10 cellular contexts compared by ENCODE assay signal in genomic region chr9:33506626-33507370, GRCh38. TPM values are rescaled to one million over a fixed set of nuclear protein-coding genes. Genes with fewer than 3 reads are reported as not detected.
DNase-seq lines count a peak whose midpoint lies in the region; ATAC-seq, FAIRE-seq and TF ChIP-seq lines count a peak whose summit lies in the region.
"Had no signal": no experiment of that assay in that cellular context is flagged by ENCODE, and none has a peak within 500 bp of the region (broad histone marks: within the 10 kb centered on the region; RNA-seq: fewer than 3 reads in every experiment).

No MANE protein-coding gene starts in this region.

- H3K9me3 Mint-ChIP-seq in activated naive CD8-positive, alpha-beta T cell treated with anti-CD3 and anti-CD28 coated beads for 36 hours = no peaks in the 10 kb centered on the region
- H3K9me3 Mint-ChIP-seq: T-helper 1 cell treated with Interleukin-12 subunit alpha and Interleukin-12 subunit beta and Interleukin-4 antibody, amounts not matched to agents 30 μg/mL and 1 μg/mL, for 36 hours had no signal

- peak overlapping the region; percentile 36; the same call in 1 of the 2 replicates for H3K4me2 ChIP-seq in HepG2 (ENCODE audit: low read depth, low read length)

- no peak overlapping the region for H3K9ac ChIP-seq in HepG2 (ENCODE audit: insufficient read depth, low read depth, low read length)

- peaks cover 13% of the 10 kb centered on the region for H3K4me1 Mint-ChIP-seq in activated naive CD8-positive, alpha-beta T cell treated with anti-CD3 and anti-CD28 coated beads for 36 hours

- no peak for TF ChIP-seq RAD21 in HepG2 (CRISPR knock-in tag; IDR thresholded peaks at IDR 0.05)

- 19% methylated on average over 7 of the region's 7 CpGs for WGBS in HepG2 (ENCODE audit: low lambda C conversion rate)

- peaks cover 7% of the 10 kb centered on the region for H3K27me3 Mint-ChIP-seq in activated naive CD8-positive, alpha-beta T cell treated with anti-CD3 and anti-CD28 coated beads for 36 hours

- intact Hi-C loops in HepG2 (cut with micrococcal nuclease; ENCODE audit: unreplicated experiment) = no loop called here
- intact Hi-C loops in Right ventricle myocardium superior (cut with DNase I) = no loop called here
- intact Hi-C loops in ascending aorta (cut with DNase I) = no loop called here

- no peak for TF ChIP-seq EP300 in HepG2 (IDR thresholded peaks at IDR 0.05; ENCODE audit: low read depth in 2 of 2, low read length in 2 of 2)
- no peak for TF ChIP-seq EP300 in HepG2 (CRISPR knock-in tag; IDR thresholded peaks at IDR 0.05; ENCODE audit: borderline replicate concordance)

- no peak for FAIRE-seq in HepG2 (lab: Jason Lieb, UNC)

- H3K27ac Mint-ChIP-seq in activated naive CD8-positive, alpha-beta T cell treated with anti-CD3 and anti-CD28 coated beads for 36 hours = no peak overlapping the region
- H3K27ac Mint-ChIP-seq: T-helper 1 cell treated with Interleukin-12 subunit alpha and Interleukin-12 subunit beta and Interleukin-4 antibody, amounts not matched to agents 30 μg/mL and 1 μg/mL, for 36 hours had no signal

- H2AFZ ChIP-seq in HepG2 (ENCODE audit: low read length) = peak overlapping the region; percentile 52

- BruUV-seq in HepG2 (replicated peaks; lab: Mats Ljungman, UMichigan) = no TSS peak

- H3K27me3 ChIP-seq in HepG2 (ENCODE audit: control insufficient read depth in 1 of 2, insufficient read depth in 2 of 2, low read length in 2 of 2) = no peaks in the 10 kb centered on the region; a peak in 1 of 5 replicates
- H3K27me3 ChIP-seq in ascending aorta = no peaks in the 10 kb centered on the region

- no peaks in the 10 kb centered on the region for H3K36me3 ChIP-seq in HepG2 (replicated peaks in 1 of 2; ENCODE audit: control insufficient read depth in 1 of 2, insufficient read depth in 2 of 2, low read length in 2 of 2)
- H3K36me3 ChIP-seq in ascending aorta = no peaks in the 10 kb centered on the region

- H3K4me1 ChIP-seq in HepG2 (ENCODE audit: insufficient read depth, low read length) = peaks cover 11% of the 10 kb centered on the region
- no peaks in the 10 kb centered on the region for H3K4me1 ChIP-seq in ascending aorta

- H3K9me3 ChIP-seq in HepG2 (ENCODE audit: low read length) (no peaks in the 10 kb centered on the region), ascending aorta (no peaks in the 10 kb centered on the region)

- H3K27ac ChIP-seq in HepG2 (ENCODE audit: extremely low read length, insufficient read depth, low read length) (no peak overlapping the region), ascending aorta (no peak overlapping the region)

- no peak for TF ChIP-seq CTCF in HepG2 (CRISPR knock-in tag; IDR thresholded peaks at IDR 0.05)
- TF ChIP-seq CTCF in ascending aorta (IDR thresholded peaks at IDR 0.05) = no peak

- in situ Hi-C loops in HepG2 (cut with HindIII; ENCODE audit: extremely low pct_ligation_motif_present, low pct_unique_long_range_greater_than_20kb) = no loop called here

- POLR2A ChIA-PET in HepG2 (lab: Yijun Ruan, JAX) = no interaction called here

- no peak overlapping the region for H3K4me3 Mint-ChIP-seq in activated naive CD8-positive, alpha-beta T cell treated with anti-CD3 and anti-CD28 coated beads for 36 hours
- H3K4me3 Mint-ChIP-seq: T-helper 1 cell treated with Interleukin-12 subunit alpha and Interleukin-12 subunit beta and Interleukin-4 antibody, amounts not matched to agents 30 μg/mL and 1 μg/mL, for 36 hours had no signal

- H3K4me3 ChIP-seq in HepG2 (replicated peaks in 1 of 3; ENCODE audit: insufficient read depth in 1 of 3, low read depth in 2 of 3, low read length in 3 of 3) = no peak overlapping the region
- H3K4me3 ChIP-seq in ascending aorta = no peak overlapping the region

- DNase-seq in A172 (ENCODE audit: low spot score) (peak; percentile 95), HCEC 1CT (peak; percentile 96), HepG2 (ENCODE audit: low spot score) (peak; percentile 31), NCI-H345 treated with DMSO at 0.1 percent for 48 hours (lab: John Stamatoyannopoulos, UW; ENCODE audit: unreplicated experiment) (no peak), Right ventricle myocardium superior (no peak), retina (no peak), ascending aorta (ENCODE audit: low spot score in 2 of 2) (no peak)
- peak; percentile 8 for DNase-seq in activated naive CD8-positive, alpha-beta T cell treated with anti-CD3 and anti-CD28 coated beads for 36 hours
- DNase-seq: stimulated activated naive CD4-positive, alpha-beta T cell treated with Interleukin-2 at 50 U/mL for 16 hours had no signal

- CTCF ChIA-PET in HepG2 (lab: Yijun Ruan, JAX; ENCODE audit: low intra/inter-chr PET ratio, low total read pairs) = no interaction called here

- no peak for ATAC-seq in HepG2
- no peak for ATAC-seq in Right ventricle myocardium superior (ENCODE audit: poor library complexity)

- no peaks in the 10 kb centered on the region for H3K36me3 Mint-ChIP-seq in activated naive CD8-positive, alpha-beta T cell treated with anti-CD3 and anti-CD28 coated beads for 36 hours

- no peaks in the 10 kb centered on the region for H3K79me2 ChIP-seq in HepG2 (ENCODE audit: insufficient read depth, low read length)

- no peak for TF ChIP-seq POLR2A in HepG2 (IDR thresholded peaks at IDR 0.05; ENCODE audit: insufficient read depth in 1 of 2, low read depth in 2 of 2, low read length in 2 of 2)

- no peaks in the 10 kb centered on the region for H4K20me1 ChIP-seq in HepG2 (ENCODE audit: insufficient read depth, low read length)

RNA-seq across cellular contexts. Expression of gene ANKRD18B, which starts 17.3 kb away (rescaled TPM):
- total RNA-seq in A172 (2014; rRNA removed; shearing (Covaris generic)) = 10.6 and 12.6 TPM in 2 replicates
- total RNA-seq in activated naive CD8-positive, alpha-beta T cell treated with anti-CD3 and anti-CD28 coated beads for 36 hours = under 1 TPM; 0.14 to 0.56 TPM
- total RNA-seq in HepG2 (2016; rRNA removed; fragmentation: Illumina TruSeq; extraction: Trizol) (1.2 and 1.4 TPM in 2 replicates), Right ventricle myocardium superior (not detected), ascending aorta (not detected)
- total RNA-seq in HepG2 (2016; cell fraction: cytosol; rRNA removed; fragmentation: Illumina TruSeq; extraction: Trizol; ENCODE audit: low read depth) = not detected in 2 replicates
- 0.36 and 0.61 TPM in 2 replicates for total RNA-seq in HepG2 (2016; cell fraction: insoluble cytoplasmic fraction; rRNA removed; fragmentation: Illumina TruSeq; extraction: Trizol)
- total RNA-seq in HepG2 (2016; cell fraction: membrane; rRNA removed; fragmentation: Illumina TruSeq; extraction: Trizol) = 0.34 TPM in 1 of 2 replicates, not detected in the other
- total RNA-seq in HepG2 (2016; cell fraction: nucleus; rRNA removed; fragmentation: Illumina TruSeq; extraction: Trizol) = 1.5 and 1.6 TPM in 2 replicates
- polyA plus RNA-seq in HepG2 (2011; rRNA removed) = 0.57 and 0.65 TPM in 2 replicates
- polyA plus RNA-seq in HepG2 (2011; cell fraction: cytosol; rRNA removed) = 0.30 TPM in 1 of 2 replicates, not detected in the other
- 1.0 and 1.3 TPM in 2 replicates for polyA plus RNA-seq in HepG2 (2011; cell fraction: nucleus; rRNA removed)
- 0.57 TPM in 1 of 2 replicates, not detected in the other for polyA plus RNA-seq in HepG2 (2012)
- polyA plus RNA-seq in HepG2 (2016; cell fraction: cytosol; fragmentation: Illumina TruSeq; extraction: Trizol; ENCODE audit: low read depth) = not detected in 2 replicates
- 0.45 and 0.58 TPM in 2 replicates for polyA plus RNA-seq in HepG2 (2016; cell fraction: insoluble cytoplasmic fraction; fragmentation: Illumina TruSeq; extraction: Trizol; ENCODE audit: low read depth)
- not detected in 2 replicates for polyA plus RNA-seq in HepG2 (2016; cell fraction: membrane; fragmentation: Illumina TruSeq; extraction: Trizol; ENCODE audit: low read depth)
- 0.96 and 1.1 TPM in 2 replicates for polyA plus RNA-seq in HepG2 (2016; cell fraction: nucleus; fragmentation: Illumina TruSeq; extraction: Trizol; ENCODE audit: insufficient read depth, low read depth)
- polyA minus RNA-seq in HepG2 (2011; rRNA and poly(A)+ RNA removed; ENCODE audit: low replicate concordance) = 13.4 TPM in 1 of 2 replicates, not detected in the other
- polyA minus RNA-seq in HepG2 (2011; cell fraction: cytosol; rRNA and poly(A)+ RNA removed) = not detected in 2 replicates
- 2.6 and 5.5 TPM in 2 replicates for polyA minus RNA-seq in HepG2 (2011; cell fraction: nucleus; rRNA and poly(A)+ RNA removed)

RNA-seq across cellular contexts. Expression of gene NOL6, which starts 33.1 kb away (rescaled TPM):
- total RNA-seq in A172 (2014; rRNA removed; shearing (Covaris generic)) = 27.0 and 28.1 TPM in 2 replicates
- 10 to 100 TPM; 80.8 to 82.2 TPM for total RNA-seq in activated naive CD8-positive, alpha-beta T cell treated with anti-CD3 and anti-CD28 coated beads for 36 hours
- total RNA-seq in HepG2 (2016; rRNA removed; fragmentation: Illumina TruSeq; extraction: Trizol) = 28.6 and 30.2 TPM in 2 replicates
- 2.8 and 3.9 TPM in 2 replicates for total RNA-seq in HepG2 (2016; cell fraction: cytosol; rRNA removed; fragmentation: Illumina TruSeq; extraction: Trizol; ENCODE audit: low read depth)
- total RNA-seq in HepG2 (2016; cell fraction: insoluble cytoplasmic fraction; rRNA removed; fragmentation: Illumina TruSeq; extraction: Trizol) = 22.1 and 31.4 TPM in 2 replicates
- 9.8 and 10.2 TPM in 2 replicates for total RNA-seq in HepG2 (2016; cell fraction: membrane; rRNA removed; fragmentation: Illumina TruSeq; extraction: Trizol)
- 23.4 and 29.5 TPM in 2 replicates for total RNA-seq in HepG2 (2016; cell fraction: nucleus; rRNA removed; fragmentation: Illumina TruSeq; extraction: Trizol)
- polyA plus RNA-seq in HepG2 (2011; rRNA removed) = 17.0 and 23.0 TPM in 2 replicates
- polyA plus RNA-seq in HepG2 (2011; cell fraction: cytosol; rRNA removed) = 9.7 and 9.8 TPM in 2 replicates
- 48.7 and 50.3 TPM in 2 replicates for polyA plus RNA-seq in HepG2 (2011; cell fraction: nucleus; rRNA removed)
- polyA plus RNA-seq in HepG2 (2012) = 14.2 and 17.1 TPM in 2 replicates
- 2.5 and 2.9 TPM in 2 replicates for polyA plus RNA-seq in HepG2 (2016; cell fraction: cytosol; fragmentation: Illumina TruSeq; extraction: Trizol; ENCODE audit: low read depth)
- polyA plus RNA-seq in HepG2 (2016; cell fraction: insoluble cytoplasmic fraction; fragmentation: Illumina TruSeq; extraction: Trizol; ENCODE audit: low read depth) = 22.0 and 27.2 TPM in 2 replicates
- polyA plus RNA-seq in HepG2 (2016; cell fraction: membrane; fragmentation: Illumina TruSeq; extraction: Trizol; ENCODE audit: low read depth) = 5.3 and 7.6 TPM in 2 replicates
- 49.3 and 51.6 TPM in 2 replicates for polyA plus RNA-seq in HepG2 (2016; cell fraction: nucleus; fragmentation: Illumina TruSeq; extraction: Trizol; ENCODE audit: insufficient read depth, low read depth)
- polyA minus RNA-seq in HepG2 (2011; rRNA and poly(A)+ RNA removed; ENCODE audit: low replicate concordance) = 38.5 and 95.8 TPM in 2 replicates
- 10.8 and 11.3 TPM in 2 replicates for polyA minus RNA-seq in HepG2 (2011; cell fraction: cytosol; rRNA and poly(A)+ RNA removed)
- 26.0 and 29.8 TPM in 2 replicates for polyA minus RNA-seq in HepG2 (2011; cell fraction: nucleus; rRNA and poly(A)+ RNA removed)
- total RNA-seq in Right ventricle myocardium superior = 13.0 TPM
- total RNA-seq in ascending aorta = 28.6 TPM

RNA-seq across cellular contexts. Expression of gene AQP3, which starts 59.4 kb away (rescaled TPM):
- 0.79 and 2.2 TPM in 2 replicates for total RNA-seq in A172 (2014; rRNA removed; shearing (Covaris generic))
- total RNA-seq in activated naive CD8-positive, alpha-beta T cell treated with anti-CD3 and anti-CD28 coated beads for 36 hours = 1 to 10 TPM; 2.3 to 2.9 TPM
- total RNA-seq in HepG2 (2016; rRNA removed; fragmentation: Illumina TruSeq; extraction: Trizol) (0.87 and 1.4 TPM in 2 replicates), Right ventricle myocardium superior (16.3 TPM), ascending aorta (12.7 TPM)
- total RNA-seq in HepG2 (2016; cell fraction: cytosol; rRNA removed; fragmentation: Illumina TruSeq; extraction: Trizol; ENCODE audit: low read depth) = 0.30 and 0.62 TPM in 2 replicates
- total RNA-seq in HepG2 (2016; cell fraction: insoluble cytoplasmic fraction; rRNA removed; fragmentation: Illumina TruSeq; extraction: Trizol) = 0.73 and 1.5 TPM in 2 replicates
- total RNA-seq in HepG2 (2016; cell fraction: membrane; rRNA removed; fragmentation: Illumina TruSeq; extraction: Trizol) = 0.65 and 0.99 TPM in 2 replicates
- 1.2 and 1.3 TPM in 2 replicates for total RNA-seq in HepG2 (2016; cell fraction: nucleus; rRNA removed; fragmentation: Illumina TruSeq; extraction: Trizol)
- polyA plus RNA-seq in HepG2 (2011; rRNA removed) = 5.5 and 12.2 TPM in 2 replicates
- polyA plus RNA-seq in HepG2 (2011; cell fraction: cytosol; rRNA removed) = 7.3 and 9.8 TPM in 2 replicates
- 8.4 and 11.9 TPM in 2 replicates for polyA plus RNA-seq in HepG2 (2011; cell fraction: nucleus; rRNA removed)
- polyA plus RNA-seq in HepG2 (2012) = 14.8 and 18.2 TPM in 2 replicates
- 0.33 and 0.46 TPM in 2 replicates for polyA plus RNA-seq in HepG2 (2016; cell fraction: cytosol; fragmentation: Illumina TruSeq; extraction: Trizol; ENCODE audit: low read depth)
- 0.59 and 0.63 TPM in 2 replicates for polyA plus RNA-seq in HepG2 (2016; cell fraction: insoluble cytoplasmic fraction; fragmentation: Illumina TruSeq; extraction: Trizol; ENCODE audit: low read depth)
- polyA plus RNA-seq in HepG2 (2016; cell fraction: membrane; fragmentation: Illumina TruSeq; extraction: Trizol; ENCODE audit: low read depth) = 0.94 and 1.2 TPM in 2 replicates
- 1.4 and 2.5 TPM in 2 replicates for polyA plus RNA-seq in HepG2 (2016; cell fraction: nucleus; fragmentation: Illumina TruSeq; extraction: Trizol; ENCODE audit: insufficient read depth, low read depth)
- 6.2 and 648 TPM in 2 replicates for polyA minus RNA-seq in HepG2 (2011; rRNA and poly(A)+ RNA removed; ENCODE audit: low replicate concordance)
- polyA minus RNA-seq in HepG2 (2011; cell fraction: cytosol; rRNA and poly(A)+ RNA removed) = 4.7 and 6.3 TPM in 2 replicates
- polyA minus RNA-seq in HepG2 (2011; cell fraction: nucleus; rRNA and poly(A)+ RNA removed) = 2.0 and 2.7 TPM in 2 replicates

Comparison
In these comparisons a context has a peak if more than half of its experiments do, and no peak if none do; other contexts are left out.
1. DNase-seq: peak in A172 (single experiment), HCEC 1CT (single experiment), activated naive CD8-positive, alpha-beta T cell treated with anti-CD3 and anti-CD28 coated beads for 36 hours (single experiment) and HepG2 (single experiment); none in NCI-H345 treated with DMSO at 0.1 percent for 48 hours (single experiment), Right ventricle myocardium superior (single experiment), retina (single experiment) and ascending aorta (0 of 2).